ENCODE assay signal across 2 cellular contexts in genomic region chr22:43326342-43326825, GRCh38.
TF ChIP-seq lines count a peak whose summit lies in the region.

No MANE protein-coding gene starts in this region.

TF ChIP-seq in HEK293, 187 proteins besides CTCF, POLR2A, EP300 and RAD21 (continued from another document):
- TF ChIP-seq TRIM28 (IDR thresholded peaks at IDR 0.05; ENCODE audit: borderline replicate concordance, low read length) (0 out of 2 replicates have a peak, but pooled peaks have one; percentile 80), PRDM6 (tag by site-specific recombination; IDR thresholded peaks at IDR 0.05) (peak; percentile 11; the same call in 1 of the 2 replicates), ZNF596 (tag by site-specific recombination; IDR thresholded peaks at IDR 0.05) (no peak), SP7 (tag by site-specific recombination; IDR thresholded peaks at IDR 0.05) (peak; percentile 90), ZNF692 (tag by site-specific recombination; IDR thresholded peaks at IDR 0.05) (peak; percentile 64)
TF ChIP-seq in HEK293: peak in this region for 7.

TF ChIP-seq in K562, 482 proteins besides CTCF, POLR2A, EP300 and RAD21 (continued from another document):
- TF ChIP-seq, protein P1, sequence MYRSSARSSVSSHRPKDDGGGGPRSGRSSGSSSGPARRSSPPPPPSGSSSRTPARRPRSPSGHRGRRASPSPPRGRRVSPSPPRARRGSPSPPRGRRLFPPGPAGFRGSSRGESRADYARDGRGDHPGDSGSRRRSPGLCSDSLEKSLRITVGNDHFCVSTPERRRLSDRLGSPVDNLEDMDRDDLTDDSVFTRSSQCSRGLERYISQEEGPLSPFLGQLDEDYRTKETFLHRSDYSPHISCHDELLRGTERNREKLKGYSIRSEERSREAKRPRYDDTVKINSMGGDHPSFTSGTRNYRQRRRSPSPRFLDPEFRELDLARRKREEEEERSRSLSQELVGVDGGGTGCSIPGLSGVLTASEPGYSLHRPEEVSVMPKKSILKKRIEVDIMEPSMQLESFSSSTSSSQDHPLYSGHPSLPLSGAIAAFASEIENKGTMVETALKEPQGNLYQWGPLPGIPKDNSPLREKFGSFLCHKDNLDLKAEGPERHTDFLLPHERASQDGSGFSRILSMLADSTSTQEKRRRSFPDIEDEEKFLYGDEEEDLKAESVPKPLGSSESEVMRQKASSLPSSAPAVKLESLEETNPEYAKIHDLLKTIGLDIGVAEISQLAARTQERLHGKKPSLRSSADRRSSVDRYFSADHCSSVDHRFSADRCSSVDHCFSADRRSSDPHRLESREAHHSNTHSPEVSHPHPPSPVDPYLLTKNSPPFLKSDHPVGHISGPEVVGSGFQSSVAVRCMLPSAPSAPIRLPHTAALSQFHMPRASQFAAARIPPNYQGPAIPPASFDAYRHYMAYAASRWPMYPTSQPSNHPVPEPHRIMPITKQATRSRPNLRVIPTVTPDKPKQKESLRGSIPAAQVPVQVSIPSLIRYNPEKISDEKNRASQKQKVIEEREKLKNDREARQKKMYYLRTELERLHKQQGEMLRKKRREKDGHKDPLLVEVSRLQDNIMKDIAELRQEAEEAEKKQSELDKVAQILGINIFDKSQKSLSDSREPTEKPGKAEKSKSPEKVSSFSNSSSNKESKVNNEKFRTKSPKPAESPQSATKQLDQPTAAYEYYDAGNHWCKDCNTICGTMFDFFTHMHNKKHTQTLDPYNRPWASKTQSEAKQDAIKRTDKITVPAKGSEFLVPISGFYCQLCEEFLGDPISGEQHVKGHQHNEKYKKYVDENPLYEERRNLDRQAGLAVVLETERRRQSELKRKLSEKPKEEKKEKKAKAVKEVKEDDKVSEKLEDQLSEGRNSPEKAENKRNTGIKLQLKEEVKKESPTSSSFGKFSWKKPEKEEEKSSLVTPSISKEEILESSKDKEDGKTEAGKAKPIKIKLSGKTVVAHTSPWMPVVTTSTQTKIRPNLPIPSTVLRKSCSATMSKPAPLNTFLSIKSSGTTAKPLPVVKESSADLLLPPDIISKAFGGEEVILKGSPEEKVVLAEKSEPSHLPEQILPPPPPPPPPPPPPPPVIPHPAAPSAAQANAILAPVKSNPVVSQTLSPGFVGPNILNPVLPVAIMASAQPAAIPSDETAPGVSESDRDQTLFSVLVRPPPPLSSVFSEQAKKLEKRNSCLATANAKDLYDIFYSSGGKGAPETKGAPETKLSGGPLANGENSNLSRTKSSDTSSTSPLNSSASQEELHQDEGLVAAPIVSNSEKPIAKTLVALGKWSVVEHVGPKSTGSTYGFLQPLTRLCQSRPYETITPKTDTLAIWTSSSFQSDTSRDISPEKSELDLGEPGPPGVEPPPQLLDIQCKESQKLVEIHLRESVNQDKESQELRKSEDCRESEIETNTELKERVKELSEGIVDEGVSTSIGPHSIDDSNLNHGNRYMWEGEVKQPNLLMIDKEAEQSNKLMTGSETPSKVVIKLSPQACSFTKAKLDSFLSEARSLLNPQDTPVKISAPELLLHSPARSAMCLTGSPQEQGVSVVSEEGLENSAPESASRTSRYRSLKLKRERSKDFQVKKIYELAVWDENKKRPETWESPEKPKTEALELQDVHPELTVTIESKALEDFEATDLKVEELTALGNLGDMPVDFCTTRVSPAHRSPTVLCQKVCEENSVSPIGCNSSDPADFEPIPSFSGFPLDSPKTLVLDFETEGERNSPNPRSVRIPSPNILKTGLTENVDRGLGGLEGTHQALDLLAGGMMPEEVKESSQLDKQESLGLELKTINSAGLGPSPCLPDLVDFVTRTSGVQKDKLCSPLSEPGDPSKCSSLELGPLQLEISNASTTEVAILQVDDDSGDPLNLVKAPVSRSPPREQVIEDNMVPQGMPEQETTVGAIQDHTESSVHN (IDR thresholded peaks at IDR 0.05; ENCODE audit: borderline replicate concordance in 1 of 2, low read depth in 1 of 2), result no peak
- TF ChIP-seq TCF3 (CRISPR knock-in tag; IDR thresholded peaks at IDR 0.05) (peak; percentile 62), VEZF1 (CRISPR knock-in tag; IDR thresholded peaks at IDR 0.05) (peak; percentile 23; the same call in 1 of the 2 replicates), NCOA1 (IDR thresholded peaks at IDR 0.05; ENCODE audit: low read depth) (no peak), NR1H2 (CRISPR knock-in tag; IDR thresholded peaks at IDR 0.05) (no peak), CBFA2T2 (conservative IDR thresholded peaks at IDR 0.05) (peak; percentile 32; the same call in 1 of the 2 replicates), NR2C1 (IDR thresholded peaks at IDR 0.05) (no peak; the same call in 1 of the 2 replicates), NR2C1 (tag; IDR thresholded peaks at IDR 0.05) (peak; percentile 47; the same call in 1 of the 2 replicates), THRB (CRISPR knock-in tag; conservative IDR thresholded peaks at IDR 0.05) (no peak)
